ENCODE assay signal across 18 cellular contexts in the genomic region with DNA sequence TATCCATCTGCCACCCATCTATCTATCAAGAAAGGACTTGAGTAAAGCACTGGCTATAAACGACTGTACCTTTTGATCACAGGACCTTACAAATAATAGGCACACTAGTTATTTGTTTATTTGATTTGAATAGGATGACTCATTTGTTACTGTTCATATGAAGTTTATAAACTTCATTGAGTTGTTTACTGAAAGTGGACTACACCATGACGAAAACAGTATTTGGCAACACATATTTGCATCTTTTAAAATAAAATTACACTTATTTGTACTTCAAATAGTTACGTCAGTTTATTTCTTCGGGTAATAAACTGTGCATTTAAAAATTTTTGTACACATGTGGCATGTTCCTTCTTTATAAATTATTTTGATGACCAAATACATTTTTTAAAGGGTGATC.
DNase-seq lines count a peak whose midpoint lies in the region; ATAC-seq, FAIRE-seq and TF ChIP-seq lines count a peak whose summit lies in the region.
"Had no signal": no experiment of that assay in that cellular context is flagged by ENCODE, and none has a peak within 500 bp of the region (broad histone marks: within the 10 kb centered on the region; RNA-seq: fewer than 3 reads in every experiment).

No MANE protein-coding gene starts in this region.

- intact Hi-C loops in sigmoid colon (cut with DNase I) = loop anchor here (2.0 to 5.0 kb wide), 2 partner anchors 17 to 134 kb away; a partner anchor contains a TSS

- H3K4me1 ChIP-seq in SJCRH30 (peaks cover 10% of the 10 kb centered on the region; the same call in 1 of the 2 replicates), gastroesophageal sphincter (peaks cover 0 to 26% (median 4%) of the 10 kb centered on the region in 3 donors), sigmoid colon (peaks cover 0 to 25% (median 6%) of the 10 kb centered on the region in 4 donors)
- H3K4me1 ChIP-seq: colonic mucosa had no signal

- TF ChIP-seq POLR2A in gastroesophageal sphincter (IDR thresholded peaks at IDR 0.05) = no peak
- no peak for TF ChIP-seq POLR2A in sigmoid colon (IDR thresholded peaks at IDR 0.05)

- ATAC-seq in gastroesophageal sphincter (no peak), GM21825 (IDR thresholded peaks at IDR 0.05; ENCODE audit: unreplicated experiment) (no peak), HG02885 (IDR thresholded peaks at IDR 0.05; ENCODE audit: poor library complexity, unreplicated experiment) (no peak)
- ATAC-seq: left colon; naive thymus-derived CD4-positive, alpha-beta T cell; T-cell had no signal

- no peak overlapping the region for H3K27ac ChIP-seq in SJCRH30
- peak overlapping the region in 3 of 4 donors; percentile 95 to 100 (median 98) for H3K27ac ChIP-seq in gastroesophageal sphincter
- peak overlapping the region; percentile 94 to 99 (median 96) for H3K27ac ChIP-seq in sigmoid colon
- H3K27ac ChIP-seq: colonic mucosa had no signal

- WGBS in gastroesophageal sphincter (ENCODE audit: low coverage in 1 of 2), 2 donors = 77 to 82% methylated on average over 4 of the region's 4 CpGs
- 73 to 91% methylated on average over 4 of the region's 4 CpGs for WGBS in sigmoid colon, 2 donors

- FAIRE-seq in A204.1 (lab: Jason Lieb, UNC) = peak; percentile 30
- FAIRE-seq: GM19239 had no signal

- in situ Hi-C loops in GM13976 (cut with MboI; ENCODE audit: low sequenced_read_pairs, unreplicated experiment) = no loop called here

- H3K27me3 ChIP-seq in SJCRH30 (no peaks in the 10 kb centered on the region; the same call in 1 of the 2 replicates), gastroesophageal sphincter (no peaks in the 10 kb centered on the region), sigmoid colon (no peaks in the 10 kb centered on the region)

- H3K4me3 ChIP-seq in SJCRH30 (peak overlapping the region; percentile 82), gastroesophageal sphincter (no peak overlapping the region), sigmoid colon (no peak overlapping the region)

- TF ChIP-seq EP300 in gastroesophageal sphincter (IDR thresholded peaks at IDR 0.05) (no peak), sigmoid colon (IDR thresholded peaks at IDR 0.05) (no peak)

- TF ChIP-seq CTCF in gastroesophageal sphincter (IDR thresholded peaks at IDR 0.05) (no peak), sigmoid colon (IDR thresholded peaks at IDR 0.05) (no peak), GM13976 (IDR thresholded peaks at IDR 0.05; ENCODE audit: borderline replicate concordance, control extremely low read depth, extremely low read depth, insufficient read depth, missing control alignments) (no peak)

- DNase-seq in SJCRH30 (no peak), sigmoid colon (no peak), GM13976 (ENCODE audit: low spot score) (no peak), NCI-H1048 (lab: John Stamatoyannopoulos, UW) (no peak)
- DNase-seq: amniotic stem cell; colonic mucosa; left colon; naive thymus-derived CD4-positive, alpha-beta T cell; NCI-H2171; RPMI8226; stimulated activated CD4-positive, alpha-beta T cell treated with anti-CD3 and anti-CD28 coated beads, Interleukin-4, amount 100 ng/mL, for 1 hour; stimulated activated CD8-positive, alpha-beta memory T cell treated with anti-CD3 and anti-CD28 coated beads, Interleukin-4, amount 100 ng/mL, for 48 hours; T-cell had no signal

- no peaks in the 10 kb centered on the region for H3K9me3 ChIP-seq in SJCRH30 (replicated peaks)
- no peaks in the 10 kb centered on the region for H3K9me3 ChIP-seq in gastroesophageal sphincter
- H3K9me3 ChIP-seq in sigmoid colon = no peaks in the 10 kb centered on the region
- H3K9me3 ChIP-seq: colonic mucosa had no signal

- no peaks in the 10 kb centered on the region for H3K36me3 ChIP-seq in SJCRH30
- peaks cover 0 to 7% of the 10 kb centered on the region in 2 donors for H3K36me3 ChIP-seq in gastroesophageal sphincter
- peaks cover 0 to 6% (median 1%) of the 10 kb centered on the region in 4 donors for H3K36me3 ChIP-seq in sigmoid colon
- H3K36me3 ChIP-seq: colonic mucosa had no signal
